In the genomic region with DNA sequence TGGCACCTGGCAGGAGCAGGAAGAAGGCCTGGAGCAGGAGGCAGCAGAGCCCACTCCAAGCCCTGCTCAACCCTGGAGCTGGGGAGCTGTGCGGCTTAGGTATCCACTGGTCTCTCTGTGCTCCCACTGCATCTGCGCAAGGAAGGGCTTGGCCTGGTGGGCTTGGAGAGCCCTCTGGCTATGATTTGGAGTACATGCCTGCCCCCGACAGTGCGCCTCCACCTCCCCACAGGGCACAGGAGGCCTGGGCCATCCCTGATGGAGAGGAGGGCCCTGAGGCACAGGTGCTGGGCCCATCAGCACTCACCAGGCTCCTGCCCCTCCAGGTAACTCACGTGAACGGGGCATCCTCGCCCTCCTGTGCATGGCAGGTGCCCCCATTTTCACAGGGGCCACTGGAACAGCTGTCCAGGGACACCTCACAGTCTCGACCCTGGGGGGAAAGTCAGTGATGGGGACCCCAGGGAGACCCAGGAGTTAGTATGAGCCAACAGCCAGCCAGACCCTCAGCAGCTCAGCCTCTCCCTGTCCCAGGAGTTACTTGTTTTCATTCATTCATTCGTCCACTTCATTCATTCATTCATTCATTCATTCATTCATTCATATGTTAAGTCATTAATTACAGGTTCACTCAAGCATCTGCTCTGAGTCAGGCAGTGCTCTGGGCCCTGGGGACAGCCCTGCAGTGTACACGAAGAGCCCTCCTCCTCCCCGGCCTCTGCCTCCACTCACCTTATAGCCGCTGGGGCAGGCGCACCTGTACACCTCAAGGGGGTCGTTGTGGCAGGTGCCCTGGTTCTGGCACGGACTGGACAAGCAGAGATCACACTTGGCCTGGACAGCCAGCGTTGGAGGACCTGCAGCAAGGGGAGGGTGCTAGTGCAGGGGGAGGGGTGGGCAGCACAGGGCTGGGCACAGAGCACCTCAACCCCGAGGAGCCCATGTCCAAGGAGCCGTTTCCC, we compare ENCODE assay signal across 15 cellular contexts.
DNase-seq lines count a peak whose midpoint lies in the region; TF ChIP-seq lines count a peak whose summit lies in the region.
"Had no signal": no experiment of that assay in that cellular context is flagged by ENCODE, and none has a peak within 500 bp of the region (broad histone marks: within the 10 kb centered on the region; RNA-seq: fewer than 3 reads in every experiment).

No MANE protein-coding gene starts in this region.

- no peaks in the 10 kb centered on the region for H3K79me1 ChIP-seq in neuronal stem cell (ENCODE audit: low read depth, low read length)

- H3K23ac ChIP-seq in neuronal stem cell (ENCODE audit: low read depth, low read length, poor library complexity) = peak overlapping the region; percentile 31

- H3K4me3 ChIP-seq in HEK293 (ENCODE audit: low read depth, low read length) = no peak overlapping the region
- H3K4me3 ChIP-seq in neuronal stem cell (ENCODE audit: low read length in 2 of 2) = no peak overlapping the region
- H3K4me3 ChIP-seq in tibial nerve = no peak overlapping the region

- H3K27me3 ChIP-seq in neuronal stem cell (ENCODE audit: control insufficient read depth in 3 of 3, insufficient read depth in 3 of 3, low read depth in 1 of 3, low read length in 3 of 3) = peaks cover 0 to 6% (median 0%) of the 10 kb centered on the region in 3 experiments
- no peaks in the 10 kb centered on the region for H3K27me3 ChIP-seq in tibial nerve

- H3K9me3 ChIP-seq in HEK293 (ENCODE audit: control insufficient read depth, insufficient read depth, low read depth, low read length) (no peaks in the 10 kb centered on the region), neuronal stem cell (replicated peaks in 1 of 2; ENCODE audit: control insufficient read depth in 2 of 2, insufficient read depth in 1 of 2, low read depth in 1 of 2, low read length in 2 of 2) (no peaks in the 10 kb centered on the region), tibial nerve (no peaks in the 10 kb centered on the region)

- peak overlapping the region; percentile 80 for H2AK5ac ChIP-seq in neuronal stem cell (ENCODE audit: low read depth, low read length)

- H3K4me2 ChIP-seq in neuronal stem cell (ENCODE audit: insufficient read depth, low read length, poor library complexity, severe bottlenecking) = no peak overlapping the region

- H2BK5ac ChIP-seq in neuronal stem cell (ENCODE audit: low read length) = peak overlapping the region; percentile 44

- H2BK120ac ChIP-seq in neuronal stem cell (ENCODE audit: low read depth, low read length) = no peak overlapping the region

- H3K27ac ChIP-seq in HEK293 (ENCODE audit: extremely low read depth, low read depth, low read length) = no peak overlapping the region
- no peak overlapping the region for H3K27ac ChIP-seq in neuronal stem cell (replicated peaks; ENCODE audit: low read length)
- no peak overlapping the region for H3K27ac ChIP-seq in tibial nerve
- H3K27ac ChIP-seq: 22Rv1 had no signal

- no peak overlapping the region for H4K8ac ChIP-seq in neuronal stem cell (ENCODE audit: low read depth, low read length)

- no peak overlapping the region for H4K91ac ChIP-seq in neuronal stem cell (ENCODE audit: low read depth, low read length, poor library complexity)

- no peak overlapping the region for H2AFZ ChIP-seq in neuronal stem cell (ENCODE audit: low read length)

- H3K36me3 ChIP-seq in HEK293 (ENCODE audit: control insufficient read depth in 2 of 2, insufficient read depth in 1 of 2, low read length in 2 of 2) (no peaks in the 10 kb centered on the region), neuronal stem cell (replicated peaks in 1 of 2; ENCODE audit: control insufficient read depth in 2 of 2, insufficient read depth in 2 of 2, low read length in 2 of 2) (no peaks in the 10 kb centered on the region), tibial nerve (no peaks in the 10 kb centered on the region)

- TF ChIP-seq POLR2A in tibial nerve (IDR thresholded peaks at IDR 0.05) = no peak

- no CpG with 5 or more reads among the region's 18 CpGs for WGBS in neuronal stem cell (ENCODE audit: extremely low coverage in 2 of 2, insufficient read length in 2 of 2, insufficient replicate concordance in 1 of 2), 2 donors
- WGBS in tibial nerve, 2 donors = 92 to 93% methylated on average over 16 to 18 of the region's 18 CpGs

- peak overlapping the region; percentile 51 for H2BK12ac ChIP-seq in neuronal stem cell (ENCODE audit: low read length)

- peak overlapping the region; percentile 72 for H3K9ac ChIP-seq in neuronal stem cell (ENCODE audit: low read depth, low read length, poor library complexity)

- H3K14ac ChIP-seq in neuronal stem cell (ENCODE audit: low read length) = peak overlapping the region; percentile 65

- TF ChIP-seq CTCF in HEK293 (tag by site-specific recombination; IDR thresholded peaks at IDR 0.05) = no peak
- TF ChIP-seq CTCF in tibial nerve (IDR thresholded peaks at IDR 0.05) = no peak

- DNase-seq in activated T-cell treated with anti-CD3 and anti-CD28 coated beads, Interleukin-2, amount 50 U/mL, for 1 hour = peak; percentile 8
- no peak for DNase-seq in activated T-cell treated with anti-CD3 and anti-CD28 coated beads, Interleukin-2, amount 50 U/mL, for 48 hours
- DNase-seq in cerebellum (ENCODE audit: low spot score) = peak; percentile 32
- no peak for DNase-seq in neuronal stem cell (ENCODE audit: low spot score)
- no peak for DNase-seq in tibial nerve (ENCODE audit: low spot score in 2 of 2)
- no peak for DNase-seq in DMS153 (lab: John Stamatoyannopoulos, UW)
- DNase-seq in germinal center (ENCODE audit: low spot score) = no peak
- DNase-seq: CD4-positive, alpha-beta memory T cell; DMS79 treated with DMSO at 0.1 percent for 48 hours; NCI-H1105 treated with DMSO at 0.1 percent for 48 hours; NCI-H1694 treated with DMSO at 0.1 percent for 48 hours; NCI-H526 treated with DMSO at 0.1 percent for 48 hours; SHP77 treated with DMSO at 0.1 percent for 48 hours had no signal

- H3K4me1 ChIP-seq in HEK293 (ENCODE audit: control insufficient read depth, insufficient read depth, low read length) (no peaks in the 10 kb centered on the region; the same call in 1 of the 2 replicates), neuronal stem cell (ENCODE audit: control insufficient read depth in 2 of 2, insufficient read depth in 1 of 2, low read depth in 1 of 2, low read length in 2 of 2) (peaks cover 27 to 44% of the 10 kb centered on the region in 2 donors), tibial nerve (peaks cover 0 to 14% (median 6%) of the 10 kb centered on the region in 4 donors)

- CTCF ChIA-PET in HEK293 (lab: Yijun Ruan, JAX) = interaction anchor here (0.7 kb wide), 1 partner anchor 645 kb away, joined by 4 read pairs; no protein-coding TSS in a partner anchor

- H3K18ac ChIP-seq in neuronal stem cell (ENCODE audit: low read length) = peak overlapping the region; percentile 85

- POLR2A ChIA-PET in HEK293 (lab: Yijun Ruan, JAX) = no interaction called here

- H2BK15ac ChIP-seq in neuronal stem cell (ENCODE audit: low read length) = peak overlapping the region; percentile 81

- TF ChIP-seq EP300 in tibial nerve (IDR thresholded peaks at IDR 0.05) = no peak

- H3K4ac ChIP-seq in neuronal stem cell (ENCODE audit: low read length) = peak overlapping the region; percentile 37

TF ChIP-seq in HEK293, 187 proteins besides CTCF, POLR2A, EP300 and RAD21:
- TF ChIP-seq ZNF146 (tag by site-specific recombination; IDR thresholded peaks at IDR 0.05) = no peak
- peak; percentile 95 for TF ChIP-seq ZNF24 (tag by site-specific recombination; IDR thresholded peaks at IDR 0.05)

Comparison
In these comparisons a context has a peak if more than half of its experiments do, and no peak if none do; other contexts are left out.
1. DNase-seq: peak in activated T-cell treated with anti-CD3 and anti-CD28 coated beads, Interleukin-2, amount 50 U/mL, for 1 hour (single experiment) and cerebellum (single experiment); none in activated T-cell treated with anti-CD3 and anti-CD28 coated beads, Interleukin-2, amount 50 U/mL, for 48 hours (0 of 2), neuronal stem cell (single experiment), tibial nerve (0 of 2), DMS153 (single experiment) and germinal center (single experiment).